In genomic region chr5:38259062-38259857, GRCh38 we compare ENCODE assay signal across 9 cellular contexts. TPM values are rescaled to one million over a fixed set of nuclear protein-coding genes. Genes with fewer than 3 reads are reported as not detected.
DNase-seq lines count a peak whose midpoint lies in the region; ATAC-seq and TF ChIP-seq lines count a peak whose summit lies in the region.
"Had no signal": no experiment of that assay in that cellular context is flagged by ENCODE, and none has a peak within 500 bp of the region (broad histone marks: within the 10 kb centered on the region; RNA-seq: fewer than 3 reads in every experiment).

No MANE protein-coding gene starts in this region.

- no peaks in the 10 kb centered on the region for H3K9me3 Mint-ChIP-seq in endothelial cell (ENCODE audit: unreplicated experiment)

- H3K27ac ChIP-seq in neural cell (ENCODE audit: low read length) (no peak overlapping the region), vagina (peak overlapping the region; percentile 5)

- no peaks in the 10 kb centered on the region for H4K20me1 ChIP-seq in neural cell (ENCODE audit: insufficient read depth)

- H3K4me2 ChIP-seq in neural cell (ENCODE audit: low read length) = peak overlapping the region; percentile 66

- H3K9me3 ChIP-seq in neural cell (ENCODE audit: low read length) (no peaks in the 10 kb centered on the region), vagina (no peaks in the 10 kb centered on the region)

- H3K36me3 ChIP-seq in neural cell (ENCODE audit: insufficient read depth, low read length) = no peaks in the 10 kb centered on the region
- no peaks in the 10 kb centered on the region for H3K36me3 ChIP-seq in vagina

- peaks cover 11% of the 10 kb centered on the region for H3K4me1 Mint-ChIP-seq in endothelial cell (ENCODE audit: unreplicated experiment)

- no peak for TF ChIP-seq RAD21 in neural cell (conservative IDR thresholded peaks at IDR 0.05)

- H3K4me3 Mint-ChIP-seq in endothelial cell (ENCODE audit: unreplicated experiment) = peak overlapping the region; percentile 88

- H3K9me2 ChIP-seq in neural cell (ENCODE audit: insufficient read depth, low read length) = no peaks in the 10 kb centered on the region

- no peaks in the 10 kb centered on the region for H3K36me3 Mint-ChIP-seq in endothelial cell (ENCODE audit: low read depth, unreplicated experiment)

- peak; percentile 11 for ATAC-seq in Right ventricle myocardium superior (ENCODE audit: poor library complexity)
- ATAC-seq in Right ventricle myocardium inferior = no peak

- intact Hi-C loops in Right ventricle myocardium superior (cut with DNase I) = no loop called here
- intact Hi-C loops in Right ventricle myocardium inferior (cut with DNase I) = no loop called here
- intact Hi-C loops in vagina (cut with DNase I) = no loop called here

- H2AFZ ChIP-seq in neural cell (ENCODE audit: low read depth, low read length) = no peak overlapping the region

- TF ChIP-seq CTCF in endothelial cell (IDR thresholded peaks at IDR 0.05; ENCODE audit: unreplicated experiment) = no peak
- no peak for TF ChIP-seq CTCF in neural cell (IDR thresholded peaks at IDR 0.05; ENCODE audit: poor library complexity, severe bottlenecking)
- no peak for TF ChIP-seq CTCF in vagina (IDR thresholded peaks at IDR 0.05)

- H3K4me3 ChIP-seq in neural cell (ENCODE audit: low read length) (peak overlapping the region; percentile 79), vagina (peak overlapping the region; percentile 54 to 69)

- H3K9ac ChIP-seq in neural cell (ENCODE audit: low read length) = no peak overlapping the region

- TF ChIP-seq EP300 in neural cell (conservative IDR thresholded peaks at IDR 0.05; ENCODE audit: poor library complexity, severe bottlenecking) = no peak

- H3K27ac Mint-ChIP-seq in endothelial cell (ENCODE audit: unreplicated experiment) = peak overlapping the region; percentile 30

- DNase-seq in Right ventricle myocardium superior (no peak), Right ventricle myocardium inferior (ENCODE audit: missing footprints) (no peak), endothelial cell (ENCODE audit: low spot score) (no peak), vagina (ENCODE audit: extremely low spot score in 2 of 2) (no peak), SHP77 (lab: John Stamatoyannopoulos, UW) (no peak), NCI-H1417 (lab: John Stamatoyannopoulos, UW) (no peak), iPS-NIHi7 (ENCODE audit: extremely low spot score) (no peak)

- no peaks in the 10 kb centered on the region for H3F3A ChIP-seq in neural cell (ENCODE audit: insufficient read depth, low read length, poor library complexity, severe bottlenecking)

- peaks cover 19% of the 10 kb centered on the region for H3K4me1 ChIP-seq in vagina

- H3K27me3 ChIP-seq in neural cell (ENCODE audit: insufficient read depth, low read depth, low read length) (peaks cover 64% of the 10 kb centered on the region), vagina (no peaks in the 10 kb centered on the region)

- no peak for TF ChIP-seq POLR2A in vagina (IDR thresholded peaks at IDR 0.05)

- peaks cover 8% of the 10 kb centered on the region for H3K27me3 Mint-ChIP-seq in endothelial cell (ENCODE audit: unreplicated experiment)

- no peaks in the 10 kb centered on the region for H3K79me2 ChIP-seq in neural cell (replicated peaks; ENCODE audit: insufficient read depth, low read length)

TF ChIP-seq in neural cell, 6 proteins besides CTCF, POLR2A, EP300 and RAD21:
- TF ChIP-seq MXI1 (conservative IDR thresholded peaks at IDR 0.05; ENCODE audit: poor library complexity, severe bottlenecking) = no peak
TF ChIP-seq in neural cell: peak in this region for 0.

RNA-seq across cellular contexts. Expression of gene EGFLAM, which starts 0.9 kb away (rescaled TPM):
- total RNA-seq in Right ventricle myocardium superior (9.1 TPM), Right ventricle myocardium inferior (8.8 TPM), endothelial cell (ENCODE audit: unreplicated experiment) (29.6 TPM), vagina (15.2 TPM)
- not detected in 2 replicates for polyA plus RNA-seq in neural cell
- not detected in 2 replicates for polyA minus RNA-seq in neural cell
- total RNA-seq: OCI-LY7 had no signal
